In genomic region chr12:93662961-93663728, GRCh38 we compare ENCODE assay signal across 16 cellular contexts. TPM values are rescaled to one million over a fixed set of nuclear protein-coding genes. Genes with fewer than 3 reads are reported as not detected.
DNase-seq lines count a peak whose midpoint lies in the region; TF ChIP-seq lines count a peak whose summit lies in the region.
"Had no signal": no experiment of that assay in that cellular context is flagged by ENCODE, and none has a peak within 500 bp of the region (broad histone marks: within the 10 kb centered on the region; RNA-seq: fewer than 3 reads in every experiment).

No MANE protein-coding gene starts in this region.

- no peaks in the 10 kb centered on the region for H3K4me1 Mint-ChIP-seq in activated CD4-positive, alpha-beta T cell treated with anti-CD3 and anti-CD28 coated beads, Interleukin-2, amount 10 ng/mL, durations not matched to agents 24 days and 14 days

- H3K9me3 ChIP-seq in liver (ENCODE audit: control insufficient read depth in 4 of 4, low read length in 3 of 4): no peaks in the 10 kb centered on the region

- no peaks in the 10 kb centered on the region for H3K36me3 Mint-ChIP-seq in activated CD4-positive, alpha-beta T cell treated with anti-CD3 and anti-CD28 coated beads, Interleukin-2, amount 10 ng/mL, durations not matched to agents 24 days and 14 days (ENCODE audit: low read depth)
- H3K36me3 Mint-ChIP-seq: brain had no signal

- 72% methylated on average over 4 of the region's 4 CpGs for WGBS in liver

- H3K4me1 ChIP-seq in liver (ENCODE audit: control insufficient read depth in 4 of 4, insufficient read depth in 4 of 4, low read length in 3 of 4): peaks cover 0 to 8% (median 6%) of the 10 kb centered on the region in 4 donors

- no peak overlapping the region for H3K27ac Mint-ChIP-seq in activated CD4-positive, alpha-beta T cell treated with anti-CD3 and anti-CD28 coated beads, Interleukin-2, amount 10 ng/mL, durations not matched to agents 24 days and 14 days
- H3K27ac Mint-ChIP-seq: brain had no signal

- no peak overlapping the region for H3K4me3 ChIP-seq in choroid plexus epithelial cell (ENCODE audit: low read depth, low read length)
- H3K4me3 ChIP-seq in liver (ENCODE audit: low read depth in 1 of 3, low read length in 3 of 3): no peak overlapping the region

- H3K4me3 Mint-ChIP-seq in activated CD4-positive, alpha-beta T cell treated with anti-CD3 and anti-CD28 coated beads, Interleukin-2, amount 10 ng/mL, durations not matched to agents 24 days and 14 days: no peak overlapping the region
- H3K4me3 Mint-ChIP-seq: brain had no signal

- H3K27ac ChIP-seq in liver (ENCODE audit: low read depth in 1 of 2, low read length in 2 of 2): peak overlapping the region; percentile 32 to 39

- intact Hi-C loops in activated CD4-positive, alpha-beta T cell treated with anti-CD3 and anti-CD28 coated beads, Interleukin-2, amount 10 ng/mL, durations not matched to agents 24 days and 14 days (cut with micrococcal nuclease): no loop called here

- no peaks in the 10 kb centered on the region for H3K27me3 ChIP-seq in liver (ENCODE audit: control insufficient read depth in 4 of 4, insufficient read depth in 4 of 4, low read length in 3 of 4)

- no peak overlapping the region for H3K9ac ChIP-seq in liver (ENCODE audit: low read depth in 1 of 2, low read length in 2 of 2)

- peak; percentile 58 to 68 for TF ChIP-seq RAD21 in liver (IDR thresholded peaks at IDR 0.05)

- no peaks in the 10 kb centered on the region for H3K27me3 Mint-ChIP-seq in activated CD4-positive, alpha-beta T cell treated with anti-CD3 and anti-CD28 coated beads, Interleukin-2, amount 10 ng/mL, durations not matched to agents 24 days and 14 days

- TF ChIP-seq CTCF in choroid plexus epithelial cell (conservative IDR thresholded peaks at IDR 0.05; ENCODE audit: low read depth, low read length) (no peak), liver (IDR thresholded peaks at IDR 0.05; ENCODE audit: low read depth, low read length, missing input control) (no peak)

- DNase-seq in DMS153 treated with DMSO at 0.1 percent for 48 hours (lab: John Stamatoyannopoulos, UW; ENCODE audit: unreplicated experiment) (peak; percentile 9), NCI-H146 treated with DMSO at 0.1 percent for 48 hours (lab: John Stamatoyannopoulos, UW; ENCODE audit: unreplicated experiment) (peak; percentile 14), choroid plexus epithelial cell (ENCODE audit: low read depth) (peak; percentile 50), DMS79 (lab: John Stamatoyannopoulos, UW) (no peak), MV-4-11 (lab: John Stamatoyannopoulos, UW) (no peak)
- DNase-seq in activated CD4-positive, alpha-beta T cell treated with anti-CD3 and anti-CD28 coated beads, Interleukin-2, amount 10 ng/mL, durations not matched to agents 24 days and 14 days: no peak
- no peak for DNase-seq in activated CD4-positive, alpha-beta T cell treated with anti-CD3 and anti-CD28 coated beads, Interleukin-2, amount 50 U/mL, for 1 hour
- DNase-seq: activated CD8-positive, alpha-beta memory T cell treated with anti-CD3 and anti-CD28 coated beads, Interleukin-2, amount 50 U/mL, for 48 hours; activated naive CD4-positive, alpha-beta T cell treated with Interleukin-2 at 50 U/mL for 16 hours; NCI-H1105; NCI-H526 treated with DMSO at 0.1 percent for 48 hours; posterior cingulate gyrus; stimulated activated naive CD8-positive, alpha-beta T cell treated with anti-CD3 and anti-CD28 coated beads, Interleukin-15, Interleukin-2, amounts not matched to agents 100 U/mL and 50 U/mL, for 24 hours; T-helper 2 cell had no signal

- H3K9me3 Mint-ChIP-seq in activated CD4-positive, alpha-beta T cell treated with anti-CD3 and anti-CD28 coated beads, Interleukin-2, amount 10 ng/mL, durations not matched to agents 24 days and 14 days: no peaks in the 10 kb centered on the region
- H3K9me3 Mint-ChIP-seq: brain had no signal

- H3K36me3 ChIP-seq in liver (ENCODE audit: control insufficient read depth in 4 of 4, insufficient read depth in 3 of 4, low read depth in 1 of 4, low read length in 3 of 4): no peaks in the 10 kb centered on the region

TF ChIP-seq in liver, 16 proteins besides CTCF, POLR2A, EP300 and RAD21:
- TF ChIP-seq GABPA (IDR thresholded peaks at IDR 0.05 in 1 of 2, conservative IDR thresholded peaks at IDR 0.05 in 1 of 2): peak in 1 of 2 donors; percentile 59
- peak; percentile 90 for TF ChIP-seq YY1 (IDR thresholded peaks at IDR 0.05)
- TF ChIP-seq HNF4A (conservative IDR thresholded peaks at IDR 0.05): peak; percentile 100
- peak; percentile 74 to 95 for TF ChIP-seq JUND (IDR thresholded peaks at IDR 0.05)
- peak; percentile 91 to 95 for TF ChIP-seq RXRA (IDR thresholded peaks at IDR 0.05)
- TF ChIP-seq SP1 (IDR thresholded peaks at IDR 0.05): peak; percentile 93
- TF ChIP-seq ATF3 (IDR thresholded peaks at IDR 0.05): peak; percentile 91
- peak; percentile 81 for TF ChIP-seq REST (IDR thresholded peaks at IDR 0.05)
- TF ChIP-seq ZBTB33 (IDR thresholded peaks at IDR 0.05): peak; percentile 93
- TF ChIP-seq EGR1 (IDR thresholded peaks at IDR 0.05; ENCODE audit: low read depth in 2 of 2): peak in 1 of 2 donors; percentile 44
- peak; percentile 77 for TF ChIP-seq FOXA2 (IDR thresholded peaks at IDR 0.05)
- TF ChIP-seq FOXA1 (IDR thresholded peaks at IDR 0.05): peak; percentile 76
- peak; percentile 93 for TF ChIP-seq MAX (IDR thresholded peaks at IDR 0.05)
- no peak for TF ChIP-seq TAF1 (conservative IDR thresholded peaks at IDR 0.05)
- peak; percentile 65 for TF ChIP-seq NR2F2 (IDR thresholded peaks at IDR 0.05)
- TF ChIP-seq HNF4G (IDR thresholded peaks at IDR 0.05): peak; percentile 98

RNA-seq across cellular contexts. Expression of gene CRADD, which starts 14.0 kb away (rescaled TPM):
- 10 to 100 TPM; 19.4 to 48.9 TPM for total RNA-seq in liver
- 10 to 100 TPM; 27.9 to 31.3 TPM for polyA plus RNA-seq in liver
- total RNA-seq in activated CD4-positive, alpha-beta T cell treated with anti-CD3 and anti-CD28 coated beads, Interleukin-2, amount 10 ng/mL, durations not matched to agents 24 days and 14 days: 8.1 and 12.6 TPM in 2 replicates

Comparison
In these comparisons a context has a peak if more than half of its experiments do, and no peak if none do; other contexts are left out.
1. DNase-seq: peak in DMS153 treated with DMSO at 0.1 percent for 48 hours (single experiment), NCI-H146 treated with DMSO at 0.1 percent for 48 hours (single experiment) and choroid plexus epithelial cell (single experiment); none in activated CD4-positive, alpha-beta T cell treated with anti-CD3 and anti-CD28 coated beads, Interleukin-2, amount 10 ng/mL, durations not matched to agents 24 days and 14 days (single experiment), activated CD4-positive, alpha-beta T cell treated with anti-CD3 and anti-CD28 coated beads, Interleukin-2, amount 50 U/mL, for 1 hour (single experiment), DMS79 (single experiment) and MV-4-11 (single experiment).